In genomic region chr21:44579833-44580144, GRCh38 we compare ENCODE assay signal across 23 cellular contexts. TPM values are rescaled to one million over a fixed set of nuclear protein-coding genes. Genes with fewer than 3 reads are reported as not detected.
DNase-seq lines count a peak whose midpoint lies in the region; ATAC-seq, FAIRE-seq and TF ChIP-seq lines count a peak whose summit lies in the region.
"Had no signal": no experiment of that assay in that cellular context is flagged by ENCODE, and none has a peak within 500 bp of the region (broad histone marks: within the 10 kb centered on the region; RNA-seq: fewer than 3 reads in every experiment).

No MANE protein-coding gene starts in this region.

- peaks cover 14% of the 10 kb centered on the region for H3K9me3 Mint-ChIP-seq in CD4-positive, alpha-beta T cell
- H3K9me3 Mint-ChIP-seq in osteocyte (ENCODE audit: unreplicated experiment), result peaks cover 26% of the 10 kb centered on the region

- peaks cover 12% of the 10 kb centered on the region for H3K9me3 ChIP-seq in CD4-positive, alpha-beta T cell (ENCODE audit: control insufficient read depth, low read length)
- H3K9me3 ChIP-seq in esophagus squamous epithelium (peaks cover 0 to 33% (median 18%) of the 10 kb centered on the region in 3 donors), kidney (ENCODE audit: control insufficient read depth in 1 of 2, low read length in 2 of 2) (peaks cover 4 to 10% of the 10 kb centered on the region in 2 donors)
- H3K9me3 ChIP-seq: Peyer's patch had no signal

- H3K4me3 Mint-ChIP-seq in CD4-positive, alpha-beta T cell, result peak overlapping the region; percentile 20
- no peak overlapping the region for H3K4me3 Mint-ChIP-seq in osteocyte (ENCODE audit: unreplicated experiment)
- H3K4me3 Mint-ChIP-seq: CD8-positive, alpha-beta T cell; HFFc6 had no signal

- H3K27ac Mint-ChIP-seq in CD4-positive, alpha-beta T cell, result no peak overlapping the region
- no peak overlapping the region for H3K27ac Mint-ChIP-seq in osteocyte (ENCODE audit: unreplicated experiment)
- H3K27ac Mint-ChIP-seq: CD8-positive, alpha-beta T cell; HFFc6 had no signal

- intact Hi-C loops in CD4-positive, alpha-beta T cell (cut with DNase I, micrococcal nuclease), result no loop called here
- intact Hi-C loops in esophagus squamous epithelium (cut with DNase I) (no loop called here), kidney (cut with DNase I) (no loop called here)

- CTCF ChIA-PET in CD4-positive, alpha-beta T cell (lab: Charles Lee), result no interaction called here

- H3K27ac ChIP-seq in CD4-positive, alpha-beta T cell (ENCODE audit: low read depth, low read length), result no peak overlapping the region
- H3K27ac ChIP-seq in esophagus squamous epithelium, result no peak overlapping the region
- no peak overlapping the region for H3K27ac ChIP-seq in kidney (ENCODE audit: low read depth in 2 of 2, low read length in 2 of 2)
- H3K27ac ChIP-seq: BLaER1, Peyer's patch, SJCRH30 had no signal

- peaks cover 24% of the 10 kb centered on the region for H3K4me1 Mint-ChIP-seq in CD4-positive, alpha-beta T cell (ENCODE audit: low read depth)
- H3K4me1 Mint-ChIP-seq in osteocyte (ENCODE audit: unreplicated experiment), result peaks cover 3% of the 10 kb centered on the region

- no peaks in the 10 kb centered on the region for H3K36me3 Mint-ChIP-seq in CD4-positive, alpha-beta T cell (ENCODE audit: low read depth)
- H3K36me3 Mint-ChIP-seq in osteocyte (ENCODE audit: unreplicated experiment), result no peaks in the 10 kb centered on the region
- H3K36me3 Mint-ChIP-seq: CD8-positive, alpha-beta T cell had no signal

- no peak for DNase-seq in CD4-positive, alpha-beta T cell
- peak; percentile 65 for DNase-seq in DMS 273 (lab: John Stamatoyannopoulos, UW; ENCODE audit: unreplicated experiment)
- peak; percentile 32 for DNase-seq in ecto neural progenitor cell (ENCODE audit: low spot score)
- peak; percentile 40 for DNase-seq in osteocyte (ENCODE audit: extremely low spot score, unreplicated experiment)
- no peak for DNase-seq in esophagus squamous epithelium (lab: John Stamatoyannopoulos, UW)
- DNase-seq in kidney, result no peak
- DNase-seq in NCI-H146 treated with DMSO at 0.1 percent for 48 hours (lab: John Stamatoyannopoulos, UW; ENCODE audit: unreplicated experiment), result no peak
- DNase-seq: DMS79; HFFc6; KBM-7; MM.1S; NCI-H1048; NCI-H1417 treated with DMSO at 0.1 percent for 48 hours; NCI-H2029; NCI-H510A; NK-92 treated with Interleukin-12 subunit alpha and Interleukin-12 subunit beta, amount 100 ng/mL, for 24 hours; SJCRH30 had no signal

- no peaks in the 10 kb centered on the region for H3K27me3 ChIP-seq in CD4-positive, alpha-beta T cell (ENCODE audit: control insufficient read depth, insufficient read depth, low read length)
- peaks cover 0 to 48% (median 0%) of the 10 kb centered on the region in 4 donors for H3K27me3 ChIP-seq in esophagus squamous epithelium
- H3K27me3 ChIP-seq: BLaER1, Peyer's patch, SJCRH30 had no signal

- H3K27me3 Mint-ChIP-seq in CD4-positive, alpha-beta T cell, result peaks cover 17% of the 10 kb centered on the region
- peaks cover 16% of the 10 kb centered on the region for H3K27me3 Mint-ChIP-seq in osteocyte (ENCODE audit: unreplicated experiment)

- 55 to 81% methylated on average over 3 to 7 of the region's 7 CpGs for WGBS in esophagus squamous epithelium, 2 donors

- no peak overlapping the region for H3K4me3 ChIP-seq in esophagus squamous epithelium
- no peak overlapping the region for H3K4me3 ChIP-seq in kidney (ENCODE audit: low read length in 2 of 2)
- H3K4me3 ChIP-seq: BLaER1, Peyer's patch, SJCRH30 had no signal

- H3K36me3 ChIP-seq in esophagus squamous epithelium (no peaks in the 10 kb centered on the region), kidney (ENCODE audit: control insufficient read depth in 1 of 2, insufficient read depth in 2 of 2, low read length in 2 of 2) (no peaks in the 10 kb centered on the region)
- H3K36me3 ChIP-seq: BLaER1, Peyer's patch, SJCRH30 had no signal

- peaks cover 0 to 1% (median 0%) of the 10 kb centered on the region in 3 donors for H3K4me1 ChIP-seq in esophagus squamous epithelium
- H3K4me1 ChIP-seq in kidney (ENCODE audit: control insufficient read depth in 1 of 2, insufficient read depth in 1 of 2, low read depth in 1 of 2, low read length in 2 of 2), result no peaks in the 10 kb centered on the region
- H3K4me1 ChIP-seq: Peyer's patch, SJCRH30 had no signal

- no peak overlapping the region for H3K9ac ChIP-seq in kidney (ENCODE audit: low read length in 2 of 2)
- H3K9ac ChIP-seq: BLaER1 had no signal

- no peak for FAIRE-seq in kidney (lab: Jason Lieb, UNC)

- no peak for TF ChIP-seq POLR2A in esophagus squamous epithelium (IDR thresholded peaks at IDR 0.05)

- no peak for TF ChIP-seq CTCF in CD4-positive, alpha-beta T cell (IDR thresholded peaks at IDR 0.05)
- TF ChIP-seq CTCF in osteocyte (IDR thresholded peaks at IDR 0.05) (no peak), esophagus squamous epithelium (IDR thresholded peaks at IDR 0.05) (no peak), kidney (IDR thresholded peaks at IDR 0.05; ENCODE audit: borderline replicate concordance, extremely low read depth, insufficient read depth) (no peak)

- POLR2A ChIA-PET in CD4-positive, alpha-beta T cell (lab: Charles Lee), result no interaction called here

- no peak for ATAC-seq in CD4-positive, alpha-beta T cell (ENCODE audit: poor library complexity)
- ATAC-seq in GM21390 (IDR thresholded peaks at IDR 0.05; ENCODE audit: unreplicated experiment), result no peak
- ATAC-seq: CD8-positive, alpha-beta T cell had no signal

RNA-seq across cellular contexts. Expression of gene KRTAP10-5, which starts 0.6 kb away (rescaled TPM):
- not detected for total RNA-seq in CD4-positive, alpha-beta T cell
- total RNA-seq in osteocyte (not detected in 2 replicates), esophagus squamous epithelium (not detected), kidney (not detected)
- polyA plus RNA-seq in kidney (ENCODE audit: insufficient read depth, low read depth, low replicate concordance), result not detected
- total RNA-seq: CD8-positive, alpha-beta T cell; H7; HFFc6; HT1080; Peyer's patch; SJCRH30 had no signal

RNA-seq across cellular contexts. Expression of gene KRTAP10-4, which starts 6.3 kb away (rescaled TPM):
- total RNA-seq in CD4-positive, alpha-beta T cell, result not detected
- total RNA-seq in osteocyte (not detected in 2 replicates), esophagus squamous epithelium (not detected), kidney (not detected)
- polyA plus RNA-seq in kidney (ENCODE audit: insufficient read depth, low read depth, low replicate concordance), result not detected
- total RNA-seq: CD8-positive, alpha-beta T cell; H7; HFFc6; HT1080; Peyer's patch; SJCRH30 had no signal

RNA-seq across cellular contexts. Expression of gene KRTAP10-6, which starts 12.5 kb away (rescaled TPM):
- not detected for total RNA-seq in CD4-positive, alpha-beta T cell
- not detected in 2 replicates for total RNA-seq in osteocyte
- total RNA-seq in esophagus squamous epithelium, result not detected
- not detected for total RNA-seq in kidney
- polyA plus RNA-seq in kidney (ENCODE audit: insufficient read depth, low read depth, low replicate concordance), result not detected
- total RNA-seq: CD8-positive, alpha-beta T cell; H7; HFFc6; HT1080; Peyer's patch; SJCRH30 had no signal

RNA-seq across cellular contexts. Expression of gene KRTAP10-7, which starts 20.6 kb away (rescaled TPM):
- total RNA-seq in CD4-positive, alpha-beta T cell, result not detected
- total RNA-seq in osteocyte (not detected in 2 replicates), esophagus squamous epithelium (not detected), kidney (not detected)
- polyA plus RNA-seq in kidney (ENCODE audit: insufficient read depth, low read depth, low replicate concordance), result not detected
- total RNA-seq: CD8-positive, alpha-beta T cell; H7; HFFc6; HT1080; Peyer's patch; SJCRH30 had no signal

RNA-seq across cellular contexts. Expression of gene KRTAP10-3, which starts 21.2 kb away (rescaled TPM):
- total RNA-seq in CD4-positive, alpha-beta T cell, result not detected
- total RNA-seq in osteocyte (not detected in 2 replicates), esophagus squamous epithelium (not detected), kidney (not detected)
- polyA plus RNA-seq in kidney (ENCODE audit: insufficient read depth, low read depth, low replicate concordance), result not detected
- total RNA-seq: CD8-positive, alpha-beta T cell; H7; HFFc6; HT1080; Peyer's patch; SJCRH30 had no signal

Comparison
In these comparisons a context has a peak if more than half of its experiments do, and no peak if none do; other contexts are left out.
1. DNase-seq: peak in DMS 273 (single experiment), ecto neural progenitor cell (single experiment) and osteocyte (single experiment); none in CD4-positive, alpha-beta T cell (0 of 10), esophagus squamous epithelium (single experiment), kidney (single experiment) and NCI-H146 treated with DMSO at 0.1 percent for 48 hours (single experiment).